ENCODE assay signal across 10 cellular contexts in the genomic region with DNA sequence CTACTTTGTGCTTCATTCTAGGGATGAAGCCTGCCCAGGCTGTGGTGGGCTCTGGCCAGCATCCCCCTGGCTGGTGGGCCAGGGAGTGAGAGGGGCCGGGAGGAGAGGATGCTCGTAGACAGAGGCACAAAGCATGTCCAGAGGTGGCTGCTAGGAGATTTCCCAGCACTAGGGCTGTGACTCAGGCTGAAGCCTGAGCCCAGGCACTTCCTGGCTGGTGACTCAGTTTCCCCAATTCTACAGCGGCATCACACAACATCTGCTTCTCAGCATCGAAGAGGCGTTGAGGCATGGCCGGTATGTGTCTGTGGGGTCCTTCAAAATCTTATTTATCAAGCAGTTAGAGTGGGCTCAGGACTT. TPM values are rescaled to one million over a fixed set of nuclear protein-coding genes. Genes with fewer than 3 reads are reported as not detected.
DNase-seq lines count a peak whose midpoint lies in the region; ATAC-seq, FAIRE-seq and TF ChIP-seq lines count a peak whose summit lies in the region.
"Had no signal": no experiment of that assay in that cellular context is flagged by ENCODE, and none has a peak within 500 bp of the region (broad histone marks: within the 10 kb centered on the region; RNA-seq: fewer than 3 reads in every experiment).

No MANE protein-coding gene starts in this region.

- H3K27ac ChIP-seq in mammary epithelial cell (ENCODE audit: insufficient read depth, low read depth, low read length) (peak overlapping the region; percentile 19), HepG2 (ENCODE audit: extremely low read length, insufficient read depth, low read length) (peak overlapping the region; percentile 66), subcutaneous abdominal adipose tissue (ENCODE audit: low read depth, low read length) (peak overlapping the region; percentile 47)
- H3K27ac ChIP-seq: WERI-Rb-1 had no signal

- intact Hi-C loops in mammary epithelial cell (cut with micrococcal nuclease), result loop anchor here (10.0 kb wide), 1 partner anchor 899 kb away; a partner anchor contains a TSS
- intact Hi-C loops in HepG2 (cut with micrococcal nuclease; ENCODE audit: unreplicated experiment), result loop anchor here (10.0 kb wide), 1 partner anchor 429 kb away; a partner anchor contains a TSS

- CTCF ChIA-PET in mammary epithelial cell (lab: Charles Lee; ENCODE audit: low non-redundant PET) (interaction anchor here (0.6 kb wide), 1 partner anchor 32 kb away, joined by 13 read pairs; no protein-coding TSS in a partner anchor), HepG2 (lab: Yijun Ruan, JAX; ENCODE audit: low intra/inter-chr PET ratio, low total read pairs) (interaction anchor here (0.8 to 6.7 kb wide), 4 partner anchors 57 to 217 kb away, joined by 3 to 66 read pairs (median 5); no protein-coding TSS in a partner anchor)

- H4K20me1 ChIP-seq in mammary epithelial cell (ENCODE audit: insufficient read depth, low read length) (no peaks in the 10 kb centered on the region), HepG2 (ENCODE audit: insufficient read depth, low read length) (no peaks in the 10 kb centered on the region)

- no peaks in the 10 kb centered on the region; the same call in 1 of the 2 replicates for H3K27me3 Mint-ChIP-seq in HFFc6 (ENCODE audit: insufficient read depth)

- H3K27me3 ChIP-seq in mammary epithelial cell (ENCODE audit: insufficient read depth, low read length), result no peaks in the 10 kb centered on the region
- H3K27me3 ChIP-seq in HepG2 (ENCODE audit: control insufficient read depth in 1 of 2, insufficient read depth in 2 of 2, low read length in 2 of 2), result no peaks in the 10 kb centered on the region
- peaks cover 0 to 6% (median 3%) of the 10 kb centered on the region in 5 donors for H3K27me3 ChIP-seq in subcutaneous abdominal adipose tissue (ENCODE audit: control insufficient read depth in 5 of 5, insufficient read depth in 4 of 5, low read length in 5 of 5)

- TF ChIP-seq POLR2A in HepG2 (IDR thresholded peaks at IDR 0.05; ENCODE audit: insufficient read depth in 1 of 2, low read depth in 2 of 2, low read length in 2 of 2), result no peak

- H3K9me3 ChIP-seq in mammary epithelial cell (replicated peaks; ENCODE audit: insufficient read depth, low read length), result no peaks in the 10 kb centered on the region
- no peaks in the 10 kb centered on the region for H3K9me3 ChIP-seq in HepG2 (ENCODE audit: low read length)
- no peaks in the 10 kb centered on the region for H3K9me3 ChIP-seq in subcutaneous abdominal adipose tissue (ENCODE audit: control insufficient read depth in 5 of 5, low read length in 5 of 5)

- H3K9ac ChIP-seq in mammary epithelial cell (ENCODE audit: insufficient read depth, low read length) (no peak overlapping the region), HepG2 (ENCODE audit: insufficient read depth, low read depth, low read length) (peak overlapping the region; percentile 46; the same call in 1 of the 2 replicates), subcutaneous abdominal adipose tissue (ENCODE audit: low read length in 5 of 5) (peak overlapping the region in 2 of 5 donors; percentile 31 to 49)

- no peaks in the 10 kb centered on the region for H3K36me3 ChIP-seq in mammary epithelial cell (ENCODE audit: insufficient read depth, low read length)
- no peaks in the 10 kb centered on the region for H3K36me3 ChIP-seq in HepG2 (replicated peaks in 1 of 2; ENCODE audit: control insufficient read depth in 1 of 2, insufficient read depth in 2 of 2, low read length in 2 of 2)
- no peaks in the 10 kb centered on the region for H3K36me3 ChIP-seq in subcutaneous abdominal adipose tissue (ENCODE audit: control insufficient read depth in 5 of 5, insufficient read depth in 5 of 5, low read length in 5 of 5)
- H3K36me3 ChIP-seq: WERI-Rb-1 had no signal

- peak overlapping the region; percentile 66 for H3K27ac Mint-ChIP-seq in HFFc6
- H3K27ac Mint-ChIP-seq: activated naive CD4-positive, alpha-beta T cell treated with anti-CD3 and anti-CD28 coated beads, Interleukin-2, amount 50 U/mL, for 72 hours had no signal

- no peak overlapping the region for H3K4me3 Mint-ChIP-seq in HFFc6

- H3K9me3 Mint-ChIP-seq in HFFc6, result no peaks in the 10 kb centered on the region
- H3K9me3 Mint-ChIP-seq: activated naive CD4-positive, alpha-beta T cell treated with anti-CD3 and anti-CD28 coated beads, Interleukin-2, amount 50 U/mL, for 72 hours had no signal

- FAIRE-seq in HepG2 (lab: Jason Lieb, UNC), result no peak

- dilution Hi-C loops in mammary epithelial cell (cut with HindIII; ENCODE audit: low sequenced_read_pairs), result loop anchor here (25.0 kb wide), 1 partner anchor 572 kb away; no protein-coding TSS in a partner anchor

- peaks cover 37% of the 10 kb centered on the region for H3K4me1 Mint-ChIP-seq in HFFc6 (ENCODE audit: low read depth)

- H3K36me3 Mint-ChIP-seq in HFFc6 (ENCODE audit: low read depth), result no peaks in the 10 kb centered on the region
- H3K36me3 Mint-ChIP-seq: activated naive CD4-positive, alpha-beta T cell treated with anti-CD3 and anti-CD28 coated beads, Interleukin-2, amount 50 U/mL, for 72 hours had no signal

- TF ChIP-seq RAD21 in HepG2 (CRISPR knock-in tag; IDR thresholded peaks at IDR 0.05), result no peak

- no peaks in the 10 kb centered on the region for H3K79me2 ChIP-seq in mammary epithelial cell (ENCODE audit: insufficient read depth, low read length)
- no peaks in the 10 kb centered on the region for H3K79me2 ChIP-seq in HepG2 (ENCODE audit: insufficient read depth, low read length)

- TF ChIP-seq CTCF in HFFc6 (IDR thresholded peaks at IDR 0.05), result no peak
- no peak for TF ChIP-seq CTCF in mammary epithelial cell (conservative IDR thresholded peaks at IDR 0.05 in 1 of 2, IDR thresholded peaks at IDR 0.05 in 1 of 2; ENCODE audit: extremely low read depth in 1 of 2, insufficient read depth in 1 of 2, low read depth in 1 of 2, low read length in 2 of 2)
- no peak for TF ChIP-seq CTCF in HepG2 (CRISPR knock-in tag; IDR thresholded peaks at IDR 0.05)

- H2AFZ ChIP-seq in mammary epithelial cell (ENCODE audit: low read depth, low read length) (peak overlapping the region; percentile 78), HepG2 (ENCODE audit: low read length) (no peak overlapping the region)

- TF ChIP-seq EP300 in HepG2 (IDR thresholded peaks at IDR 0.05; ENCODE audit: low read depth in 2 of 2, low read length in 2 of 2) (no peak), HepG2 (CRISPR knock-in tag; IDR thresholded peaks at IDR 0.05; ENCODE audit: borderline replicate concordance) (no peak)

- H3K4me3 ChIP-seq in mammary epithelial cell (replicated peaks in 1 of 3; ENCODE audit: insufficient read depth in 1 of 3, low read depth in 2 of 3, low read length in 3 of 3), result no peak overlapping the region
- peak overlapping the region in 2 of 3 experiments; percentile 15 to 33; a peak in 3 of 6 replicates for H3K4me3 ChIP-seq in HepG2 (replicated peaks in 1 of 3; ENCODE audit: insufficient read depth in 1 of 3, low read depth in 2 of 3, low read length in 3 of 3)
- no peak overlapping the region for H3K4me3 ChIP-seq in subcutaneous abdominal adipose tissue (ENCODE audit: low read depth in 1 of 5, low read length in 5 of 5)

- BruUV-seq in mammary epithelial cell (replicated peaks; lab: Mats Ljungman, UMichigan) (no TSS peak), HepG2 (replicated peaks; lab: Mats Ljungman, UMichigan) (no TSS peak)

- no peak for DNase-seq in HFFc6
- DNase-seq in mammary epithelial cell, result no peak
- DNase-seq in HepG2 (ENCODE audit: low spot score), result no peak
- no peak for DNase-seq in nucleus accumbens (lab: John Stamatoyannopoulos, UW)
- no peak for DNase-seq in OCI-M2 (lab: John Stamatoyannopoulos, UW; ENCODE audit: unreplicated experiment)
- no peak for DNase-seq in SK-N-DZ (ENCODE audit: low spot score)

- in situ Hi-C loops in mammary epithelial cell (cut with MboI; ENCODE audit: low sequenced_read_pairs in 2 of 2), result loop anchor here (5.0 to 25.0 kb wide), 4 partner anchors 212 to 897 kb away; a partner anchor contains a TSS
- in situ Hi-C loops in HepG2 (cut with HindIII; ENCODE audit: extremely low pct_ligation_motif_present, low pct_unique_long_range_greater_than_20kb), result loop anchor here (25.0 kb wide), 1 partner anchor 422 kb away; a partner anchor contains a TSS

- H3K4me1 ChIP-seq in mammary epithelial cell (ENCODE audit: insufficient read depth, low read length), result peaks cover 9% of the 10 kb centered on the region
- H3K4me1 ChIP-seq in HepG2 (ENCODE audit: insufficient read depth, low read length), result peaks cover 52% of the 10 kb centered on the region
- peaks cover 4 to 49% (median 45%) of the 10 kb centered on the region in 5 donors for H3K4me1 ChIP-seq in subcutaneous abdominal adipose tissue (ENCODE audit: control insufficient read depth in 5 of 5, insufficient read depth in 5 of 5, low read length in 5 of 5)

- H3K4me2 ChIP-seq in mammary epithelial cell (ENCODE audit: insufficient read depth, low read depth, low read length) (no peak overlapping the region), HepG2 (ENCODE audit: low read depth, low read length) (peak overlapping the region; percentile 77)

- 79% methylated on average over 6 of the region's 6 CpGs for WGBS in mammary epithelial cell (ENCODE audit: low coverage, missing lambda C conversion rate)
- 76% methylated on average over 6 of the region's 6 CpGs for WGBS in HepG2 (ENCODE audit: low lambda C conversion rate)

- POLR2A ChIA-PET in HepG2 (lab: Yijun Ruan, JAX), result interaction anchor here (0.9 to 1.8 kb wide), 25 partner anchors 9 to 614 kb away, joined by 3 to 71 read pairs (median 5); a partner anchor contains a TSS

- peak; percentile 11 for ATAC-seq in HepG2
- no peak for ATAC-seq in GM18517 (IDR thresholded peaks at IDR 0.05; ENCODE audit: unreplicated experiment)

RNA-seq across cellular contexts. Expression of a gene that starts 55.6 kb away (rescaled TPM):
- total RNA-seq in HFFc6 (2021; fragmentation: NEBNext Ultra II Directional; extraction: Animal tissue kit (Norgen Biotek cat#: 25700)), result 100 to 1,000 TPM; 213 to 319 (median 307) TPM
- total RNA-seq in mammary epithelial cell (10 to 100 TPM; 20.7 to 28.8 TPM), HepG2 (2016; rRNA removed; fragmentation: Illumina TruSeq; extraction: Trizol) (18.0 and 27.1 TPM in 2 replicates)
- polyA plus RNA-seq in mammary epithelial cell (19.1 TPM), HepG2 (2011; rRNA removed) (55.5 and 79.2 TPM in 2 replicates)
- polyA minus RNA-seq in mammary epithelial cell, result 22.7 TPM
- 7.1 and 7.8 TPM in 2 replicates for total RNA-seq in HepG2 (2016; cell fraction: cytosol; rRNA removed; fragmentation: Illumina TruSeq; extraction: Trizol; ENCODE audit: low read depth)
- 15.8 and 29.9 TPM in 2 replicates for total RNA-seq in HepG2 (2016; cell fraction: insoluble cytoplasmic fraction; rRNA removed; fragmentation: Illumina TruSeq; extraction: Trizol)
- total RNA-seq in HepG2 (2016; cell fraction: membrane; rRNA removed; fragmentation: Illumina TruSeq; extraction: Trizol), result 14.2 and 16.6 TPM in 2 replicates
- 53.7 and 56.5 TPM in 2 replicates for total RNA-seq in HepG2 (2016; cell fraction: nucleus; rRNA removed; fragmentation: Illumina TruSeq; extraction: Trizol)
- polyA plus RNA-seq in HepG2 (2011; cell fraction: cytosol; rRNA removed), result 59.1 and 69.7 TPM in 2 replicates
- 85.1 and 113 TPM in 2 replicates for polyA plus RNA-seq in HepG2 (2011; cell fraction: nucleus; rRNA removed)
- 48.1 and 56.6 TPM in 2 replicates for polyA plus RNA-seq in HepG2 (2012)
- 4.7 and 6.0 TPM in 2 replicates for polyA plus RNA-seq in HepG2 (2016; cell fraction: cytosol; fragmentation: Illumina TruSeq; extraction: Trizol; ENCODE audit: low read depth)
- 17.2 and 23.0 TPM in 2 replicates for polyA plus RNA-seq in HepG2 (2016; cell fraction: insoluble cytoplasmic fraction; fragmentation: Illumina TruSeq; extraction: Trizol; ENCODE audit: low read depth)
- 9.3 and 9.4 TPM in 2 replicates for polyA plus RNA-seq in HepG2 (2016; cell fraction: membrane; fragmentation: Illumina TruSeq; extraction: Trizol; ENCODE audit: low read depth)
- 63.2 and 85.8 TPM in 2 replicates for polyA plus RNA-seq in HepG2 (2016; cell fraction: nucleus; fragmentation: Illumina TruSeq; extraction: Trizol; ENCODE audit: insufficient read depth, low read depth)
- polyA minus RNA-seq in HepG2 (2011; rRNA and poly(A)+ RNA removed; ENCODE audit: low replicate concordance), result 142 and 198 TPM in 2 replicates
- 72.5 and 80.5 TPM in 2 replicates for polyA minus RNA-seq in HepG2 (2011; cell fraction: cytosol; rRNA and poly(A)+ RNA removed)
- polyA minus RNA-seq in HepG2 (2011; cell fraction: nucleus; rRNA and poly(A)+ RNA removed), result 95.3 and 131 TPM in 2 replicates
- 22.7 and 24.2 TPM in 2 replicates for polyA plus RNA-seq in SK-N-DZ (2014; cell fraction: cytosol; rRNA removed)
- polyA plus RNA-seq in SK-N-DZ (2014; cell fraction: nucleus; rRNA removed), result 28.9 and 31.9 TPM in 2 replicates

Comparison
In these comparisons a context has a peak if more than half of its experiments do, and no peak if none do; other contexts are left out.
1. H3K4me3 ChIP-seq: peak in HepG2 (2 of 3); none in mammary epithelial cell (0 of 3) and subcutaneous abdominal adipose tissue (0 of 5).
2. Peak in every context shown above with its lines, with median percentiles within 50 percentile points of each other: H3K27ac ChIP-seq.